17 cellular contexts compared by ENCODE assay signal in genomic region chr7:88042157-88042556, GRCh38.
DNase-seq lines count a peak whose midpoint lies in the region; ATAC-seq and TF ChIP-seq lines count a peak whose summit lies in the region.
"Had no signal": no experiment of that assay in that cellular context is flagged by ENCODE, and none has a peak within 500 bp of the region (broad histone marks: within the 10 kb centered on the region; RNA-seq: fewer than 3 reads in every experiment).

No MANE protein-coding gene starts in this region.

- H3K27me3 ChIP-seq in right atrium auricular region, result no peaks in the 10 kb centered on the region
- H3K27me3 ChIP-seq: colonic mucosa, transverse colon had no signal

- ATAC-seq in activated CD8-positive, alpha-beta memory T cell treated with anti-CD3 and anti-CD28 coated beads, Interleukin-2, amount 10 ng/mL, durations not matched to agents 7 days and 5 days, result peak; percentile 73
- ATAC-seq in GM21381 (IDR thresholded peaks at IDR 0.05; ENCODE audit: unreplicated experiment) (peak; percentile 44), HG03457 (IDR thresholded peaks at IDR 0.05; ENCODE audit: unreplicated experiment) (peak; percentile 42), HG02610 (IDR thresholded peaks at IDR 0.05; ENCODE audit: unreplicated experiment) (no peak)

- BruUV-seq in MCF 10A (replicated peaks; lab: Mats Ljungman, UMichigan), result no TSS peak

- no peaks in the 10 kb centered on the region for H3K36me3 Mint-ChIP-seq in activated CD8-positive, alpha-beta memory T cell treated with anti-CD3 and anti-CD28 coated beads, Interleukin-2, amount 10 ng/mL, durations not matched to agents 7 days and 5 days
- H3K36me3 Mint-ChIP-seq in neural crest cell (ENCODE audit: low read depth) (no peaks in the 10 kb centered on the region), MCF 10A (ENCODE audit: insufficient read depth, unreplicated experiment) (no peaks in the 10 kb centered on the region)

- H3K27ac ChIP-seq in right atrium auricular region, result no peak overlapping the region
- H3K27ac ChIP-seq: colonic mucosa, epithelial cell of prostate, transverse colon had no signal

- peaks cover 0 to 10% of the 10 kb centered on the region in 2 donors for H3K4me1 ChIP-seq in right atrium auricular region
- H3K4me1 ChIP-seq: colonic mucosa had no signal

- POLR2A ChIA-PET in MCF 10A (lab: Yijun Ruan, JAX), result no interaction called here

- CTCF ChIA-PET in activated CD8-positive, alpha-beta memory T cell treated with anti-CD3 and anti-CD28 coated beads, Interleukin-2, amount 10 ng/mL, durations not matched to agents 7 days and 5 days (lab: Charles Lee), result no interaction called here
- CTCF ChIA-PET in MCF 10A (lab: Yijun Ruan, JAX), result no interaction called here

- no peaks in the 10 kb centered on the region for H3K27me3 Mint-ChIP-seq in activated CD8-positive, alpha-beta memory T cell treated with anti-CD3 and anti-CD28 coated beads, Interleukin-2, amount 10 ng/mL, durations not matched to agents 7 days and 5 days
- H3K27me3 Mint-ChIP-seq in neural crest cell (ENCODE audit: low read depth) (no peaks in the 10 kb centered on the region), MCF 10A (ENCODE audit: insufficient read depth, unreplicated experiment) (peaks cover 20% of the 10 kb centered on the region)

- peaks cover 21% of the 10 kb centered on the region for H3K4me1 Mint-ChIP-seq in activated CD8-positive, alpha-beta memory T cell treated with anti-CD3 and anti-CD28 coated beads, Interleukin-2, amount 10 ng/mL, durations not matched to agents 7 days and 5 days
- no peaks in the 10 kb centered on the region for H3K4me1 Mint-ChIP-seq in neural crest cell
- no peaks in the 10 kb centered on the region for H3K4me1 Mint-ChIP-seq in MCF 10A (ENCODE audit: insufficient read depth, unreplicated experiment)

- no peak overlapping the region for H3K4me3 ChIP-seq in right atrium auricular region
- H3K4me3 ChIP-seq: colonic mucosa, transverse colon had no signal

- H3K36me3 ChIP-seq in right atrium auricular region, result no peaks in the 10 kb centered on the region
- H3K36me3 ChIP-seq: colonic mucosa, transverse colon had no signal

- no peaks in the 10 kb centered on the region for H3K9me3 ChIP-seq in right atrium auricular region
- H3K9me3 ChIP-seq: colonic mucosa, transverse colon had no signal

- H3K4me3 Mint-ChIP-seq in activated CD8-positive, alpha-beta memory T cell treated with anti-CD3 and anti-CD28 coated beads, Interleukin-2, amount 10 ng/mL, durations not matched to agents 7 days and 5 days, result peak overlapping the region; percentile 44
- H3K4me3 Mint-ChIP-seq in neural crest cell (no peak overlapping the region), MCF 10A (ENCODE audit: unreplicated experiment) (no peak overlapping the region)

- H3K9me3 Mint-ChIP-seq in activated CD8-positive, alpha-beta memory T cell treated with anti-CD3 and anti-CD28 coated beads, Interleukin-2, amount 10 ng/mL, durations not matched to agents 7 days and 5 days (ENCODE audit: low read depth), result no peaks in the 10 kb centered on the region
- no peaks in the 10 kb centered on the region for H3K9me3 Mint-ChIP-seq in neural crest cell
- H3K9me3 Mint-ChIP-seq in MCF 10A (ENCODE audit: unreplicated experiment), result no peaks in the 10 kb centered on the region

- intact Hi-C loops in MCF 10A (cut with micrococcal nuclease), result no loop called here

- DNase-seq in activated CD8-positive, alpha-beta memory T cell treated with anti-CD3 and anti-CD28 coated beads, Interleukin-2, amount 10 ng/mL, durations not matched to agents 7 days and 5 days, result no peak
- no peak for DNase-seq in activated CD8-positive, alpha-beta memory T cell treated with anti-CD3 and anti-CD28 coated beads, Interleukin-2, amount 50 U/mL, for 48 hours
- DNase-seq in neural crest cell (ENCODE audit: low read depth, low spot score), result no peak
- DNase-seq in MCF 10A (ENCODE audit: unreplicated experiment), result no peak
- no peak for DNase-seq in right atrium auricular region (ENCODE audit: low spot score)
- DNase-seq: activated CD4-positive, alpha-beta T cell treated with anti-CD3 and anti-CD28 coated beads, Interleukin-2, amount 50 U/mL, for 48 hours; aorta; colonic mucosa; EL; NCI-H1105; SHP77 treated with DMSO at 0.1 percent for 48 hours; stimulated activated CD4-positive, alpha-beta T cell treated with anti-CD3 and anti-CD28 coated beads, Interleukin-4, amount 100 ng/mL, for 1 hour; transverse colon had no signal

- peak overlapping the region; percentile 50 for H3K27ac Mint-ChIP-seq in activated CD8-positive, alpha-beta memory T cell treated with anti-CD3 and anti-CD28 coated beads, Interleukin-2, amount 10 ng/mL, durations not matched to agents 7 days and 5 days
- H3K27ac Mint-ChIP-seq in neural crest cell (ENCODE audit: unreplicated experiment) (peak overlapping the region; percentile 63), MCF 10A (ENCODE audit: low read depth, unreplicated experiment) (no peak overlapping the region)

- TF ChIP-seq CTCF in neural crest cell (conservative IDR thresholded peaks at IDR 0.05) (no peak), MCF 10A (IDR thresholded peaks at IDR 0.05; ENCODE audit: unreplicated experiment) (no peak), right atrium auricular region (IDR thresholded peaks at IDR 0.05) (no peak)
